1 cellular context compared by ENCODE assay signal in the genomic region with DNA sequence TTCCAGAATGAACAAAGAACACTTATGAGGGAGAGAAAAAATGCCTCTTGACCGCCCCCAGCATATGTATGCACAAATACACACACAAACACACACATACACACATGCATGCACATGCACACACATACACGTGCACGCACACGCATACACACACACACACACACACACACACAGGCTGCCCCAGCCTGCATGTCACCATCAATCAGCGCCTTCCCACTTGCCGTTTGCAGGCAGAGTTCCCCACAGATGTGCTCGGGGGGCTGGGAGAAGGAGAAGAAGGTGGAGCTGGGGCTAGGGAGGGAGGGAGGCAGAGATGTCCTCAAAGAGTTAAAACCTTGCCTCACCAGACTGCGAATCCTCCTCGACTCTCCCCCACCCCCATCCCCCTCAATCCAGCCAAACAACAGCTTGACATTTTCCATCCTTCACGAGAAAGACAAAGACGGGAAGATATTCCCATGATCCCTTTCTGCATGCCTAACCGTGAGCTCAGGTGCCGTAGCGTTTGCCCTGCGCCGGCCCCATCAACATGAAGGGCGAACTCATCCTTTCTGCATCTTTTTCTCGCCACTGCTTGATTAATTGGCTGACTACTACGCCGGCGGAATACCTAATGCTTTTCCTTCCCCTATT.
TF ChIP-seq lines count a peak whose summit lies in the region.

No MANE protein-coding gene starts in this region.

TF ChIP-seq in GM23338, 12 proteins besides CTCF, POLR2A, EP300 and RAD21 (continued from another document):
- TF ChIP-seq, protein P1, sequence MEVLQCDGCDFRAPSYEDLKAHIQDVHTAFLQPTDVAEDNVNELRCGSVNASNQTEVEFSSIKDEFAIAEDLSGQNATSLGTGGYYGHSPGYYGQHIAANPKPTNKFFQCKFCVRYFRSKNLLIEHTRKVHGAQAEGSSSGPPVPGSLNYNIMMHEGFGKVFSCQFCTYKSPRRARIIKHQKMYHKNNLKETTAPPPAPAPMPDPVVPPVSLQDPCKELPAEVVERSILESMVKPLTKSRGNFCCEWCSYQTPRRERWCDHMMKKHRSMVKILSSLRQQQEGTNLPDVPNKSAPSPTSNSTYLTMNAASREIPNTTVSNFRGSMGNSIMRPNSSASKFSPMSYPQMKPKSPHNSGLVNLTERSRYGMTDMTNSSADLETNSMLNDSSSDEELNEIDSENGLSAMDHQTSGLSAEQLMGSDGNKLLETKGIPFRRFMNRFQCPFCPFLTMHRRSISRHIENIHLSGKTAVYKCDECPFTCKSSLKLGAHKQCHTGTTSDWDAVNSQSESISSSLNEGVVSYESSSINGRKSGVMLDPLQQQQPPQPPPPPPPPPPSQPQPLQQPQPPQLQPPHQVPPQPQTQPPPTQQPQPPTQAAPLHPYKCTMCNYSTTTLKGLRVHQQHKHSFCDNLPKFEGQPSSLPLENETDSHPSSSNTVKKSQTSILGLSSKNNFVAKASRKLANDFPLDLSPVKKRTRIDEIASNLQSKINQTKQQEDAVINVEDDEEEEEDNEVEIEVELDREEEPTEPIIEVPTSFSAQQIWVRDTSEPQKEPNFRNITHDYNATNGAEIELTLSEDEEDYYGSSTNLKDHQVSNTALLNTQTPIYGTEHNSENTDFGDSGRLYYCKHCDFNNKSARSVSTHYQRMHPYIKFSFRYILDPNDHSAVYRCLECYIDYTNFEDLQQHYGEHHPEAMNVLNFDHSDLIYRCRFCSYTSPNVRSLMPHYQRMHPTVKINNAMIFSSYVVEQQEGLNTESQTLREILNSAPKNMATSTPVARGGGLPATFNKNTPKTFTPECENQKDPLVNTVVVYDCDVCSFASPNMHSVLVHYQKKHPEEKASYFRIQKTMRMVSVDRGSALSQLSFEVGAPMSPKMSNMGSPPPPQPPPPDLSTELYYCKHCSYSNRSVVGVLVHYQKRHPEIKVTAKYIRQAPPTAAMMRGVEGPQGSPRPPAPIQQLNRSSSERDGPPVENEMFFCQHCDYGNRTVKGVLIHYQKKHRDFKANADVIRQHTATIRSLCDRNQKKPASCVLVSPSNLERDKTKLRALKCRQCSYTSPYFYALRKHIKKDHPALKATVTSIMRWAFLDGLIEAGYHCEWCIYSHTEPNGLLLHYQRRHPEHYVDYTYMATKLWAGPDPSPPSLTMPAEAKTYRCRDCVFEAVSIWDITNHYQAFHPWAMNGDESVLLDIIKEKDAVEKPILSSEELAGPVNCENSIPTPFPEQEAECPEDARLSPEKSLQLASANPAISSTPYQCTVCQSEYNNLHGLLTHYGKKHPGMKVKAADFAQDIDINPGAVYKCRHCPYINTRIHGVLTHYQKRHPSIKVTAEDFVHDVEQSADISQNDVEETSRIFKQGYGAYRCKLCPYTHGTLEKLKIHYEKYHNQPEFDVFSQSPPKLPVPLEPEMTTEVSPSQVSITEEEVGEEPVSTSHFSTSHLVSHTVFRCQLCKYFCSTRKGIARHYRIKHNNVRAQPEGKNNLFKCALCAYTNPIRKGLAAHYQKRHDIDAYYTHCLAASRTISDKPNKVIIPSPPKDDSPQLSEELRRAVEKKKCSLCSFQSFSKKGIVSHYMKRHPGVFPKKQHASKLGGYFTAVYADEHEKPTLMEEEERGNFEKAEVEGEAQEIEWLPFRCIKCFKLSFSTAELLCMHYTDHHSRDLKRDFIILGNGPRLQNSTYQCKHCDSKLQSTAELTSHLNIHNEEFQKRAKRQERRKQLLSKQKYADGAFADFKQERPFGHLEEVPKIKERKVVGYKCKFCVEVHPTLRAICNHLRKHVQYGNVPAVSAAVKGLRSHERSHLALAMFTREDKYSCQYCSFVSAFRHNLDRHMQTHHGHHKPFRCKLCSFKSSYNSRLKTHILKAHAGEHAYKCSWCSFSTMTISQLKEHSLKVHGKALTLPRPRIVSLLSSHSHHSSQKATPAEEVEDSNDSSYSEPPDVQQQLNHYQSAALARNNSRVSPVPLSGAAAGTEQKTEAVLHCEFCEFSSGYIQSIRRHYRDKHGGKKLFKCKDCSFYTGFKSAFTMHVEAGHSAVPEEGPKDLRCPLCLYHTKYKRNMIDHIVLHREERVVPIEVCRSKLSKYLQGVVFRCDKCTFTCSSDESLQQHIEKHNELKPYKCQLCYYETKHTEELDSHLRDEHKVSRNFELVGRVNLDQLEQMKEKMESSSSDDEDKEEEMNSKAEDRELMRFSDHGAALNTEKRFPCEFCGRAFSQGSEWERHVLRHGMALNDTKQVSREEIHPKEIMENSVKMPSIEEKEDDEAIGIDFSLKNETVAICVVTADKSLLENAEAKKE (CRISPR knock-in tag; IDR thresholded peaks at IDR 0.05): no peak
- TF ChIP-seq NANOG (IDR thresholded peaks at IDR 0.05; ENCODE audit: borderline replicate concordance) (no peak), EZH2phosphoT487 (IDR thresholded peaks at IDR 0.05; ENCODE audit: unreplicated experiment) (no peak), STAT1 (IDR thresholded peaks at IDR 0.05; ENCODE audit: unreplicated experiment) (no peak), EZH2 (IDR thresholded peaks at IDR 0.05; ENCODE audit: low read depth, unreplicated experiment) (no peak), JUNB (IDR thresholded peaks at IDR 0.05; ENCODE audit: unreplicated experiment) (no peak)
- TF ChIP-seq, protein P2, sequence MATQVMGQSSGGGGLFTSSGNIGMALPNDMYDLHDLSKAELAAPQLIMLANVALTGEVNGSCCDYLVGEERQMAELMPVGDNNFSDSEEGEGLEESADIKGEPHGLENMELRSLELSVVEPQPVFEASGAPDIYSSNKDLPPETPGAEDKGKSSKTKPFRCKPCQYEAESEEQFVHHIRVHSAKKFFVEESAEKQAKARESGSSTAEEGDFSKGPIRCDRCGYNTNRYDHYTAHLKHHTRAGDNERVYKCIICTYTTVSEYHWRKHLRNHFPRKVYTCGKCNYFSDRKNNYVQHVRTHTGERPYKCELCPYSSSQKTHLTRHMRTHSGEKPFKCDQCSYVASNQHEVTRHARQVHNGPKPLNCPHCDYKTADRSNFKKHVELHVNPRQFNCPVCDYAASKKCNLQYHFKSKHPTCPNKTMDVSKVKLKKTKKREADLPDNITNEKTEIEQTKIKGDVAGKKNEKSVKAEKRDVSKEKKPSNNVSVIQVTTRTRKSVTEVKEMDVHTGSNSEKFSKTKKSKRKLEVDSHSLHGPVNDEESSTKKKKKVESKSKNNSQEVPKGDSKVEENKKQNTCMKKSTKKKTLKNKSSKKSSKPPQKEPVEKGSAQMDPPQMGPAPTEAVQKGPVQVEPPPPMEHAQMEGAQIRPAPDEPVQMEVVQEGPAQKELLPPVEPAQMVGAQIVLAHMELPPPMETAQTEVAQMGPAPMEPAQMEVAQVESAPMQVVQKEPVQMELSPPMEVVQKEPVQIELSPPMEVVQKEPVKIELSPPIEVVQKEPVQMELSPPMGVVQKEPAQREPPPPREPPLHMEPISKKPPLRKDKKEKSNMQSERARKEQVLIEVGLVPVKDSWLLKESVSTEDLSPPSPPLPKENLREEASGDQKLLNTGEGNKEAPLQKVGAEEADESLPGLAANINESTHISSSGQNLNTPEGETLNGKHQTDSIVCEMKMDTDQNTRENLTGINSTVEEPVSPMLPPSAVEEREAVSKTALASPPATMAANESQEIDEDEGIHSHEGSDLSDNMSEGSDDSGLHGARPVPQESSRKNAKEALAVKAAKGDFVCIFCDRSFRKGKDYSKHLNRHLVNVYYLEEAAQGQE (IDR thresholded peaks at IDR 0.05; ENCODE audit: unreplicated experiment): no peak
